Comparison of ENCODE assay signal across 15 cellular contexts in genomic region chr16:9364721-9365693, GRCh38.
DNase-seq lines count a peak whose midpoint lies in the region; ATAC-seq and TF ChIP-seq lines count a peak whose summit lies in the region.
"Had no signal": no experiment of that assay in that cellular context is flagged by ENCODE, and none has a peak within 500 bp of the region (broad histone marks: within the 10 kb centered on the region; RNA-seq: fewer than 3 reads in every experiment).

No MANE protein-coding gene starts in this region.

- no peaks in the 10 kb centered on the region for H3K27me3 ChIP-seq in breast epithelium
- H3K27me3 ChIP-seq in mammary epithelial cell (ENCODE audit: insufficient read depth, low read length): no peaks in the 10 kb centered on the region
- H3K27me3 ChIP-seq in hepatocyte: no peaks in the 10 kb centered on the region
- no peaks in the 10 kb centered on the region for H3K27me3 ChIP-seq in H7 (ENCODE audit: control insufficient read depth, insufficient read depth, low read length)

- DNase-seq in breast epithelium (ENCODE audit: low spot score in 2 of 2): peak; percentile 84 to 90
- DNase-seq in mammary epithelial cell: no peak
- peak; percentile 61 for DNase-seq in hepatocyte (ENCODE audit: low spot score)
- peak; percentile 95 for DNase-seq in posterior vena cava (ENCODE audit: low spot score)
- no peak for DNase-seq in H7
- DNase-seq in NCI-H146 (lab: John Stamatoyannopoulos, UW): no peak
- DNase-seq in NCI-H128 (lab: John Stamatoyannopoulos, UW; ENCODE audit: unreplicated experiment): no peak
- DNase-seq: ACHN; activated CD4-positive, alpha-beta T cell treated with anti-CD3 and anti-CD28 coated beads for 48 hours; activated naive CD4-positive, alpha-beta T cell treated with anti-CD3 and anti-CD28 coated beads, Interleukin-2, amount 50 U/mL, for 16 hours; DMS79 treated with DMSO at 0.1 percent for 48 hours; glutamatergic neuron; NCI-H446 treated with DMSO at 0.1 percent for 48 hours had no signal

- dilution Hi-C loops in mammary epithelial cell (cut with HindIII; ENCODE audit: low sequenced_read_pairs): no loop called here

- H3K9me3 ChIP-seq in breast epithelium (no peaks in the 10 kb centered on the region), mammary epithelial cell (replicated peaks; ENCODE audit: insufficient read depth, low read length) (peaks cover 5% of the 10 kb centered on the region), hepatocyte (ENCODE audit: low read depth) (no peaks in the 10 kb centered on the region)

- CTCF ChIA-PET in mammary epithelial cell (lab: Charles Lee; ENCODE audit: low non-redundant PET): no interaction called here

- H4K20me1 ChIP-seq in mammary epithelial cell (ENCODE audit: insufficient read depth, low read length): no peaks in the 10 kb centered on the region
- no peaks in the 10 kb centered on the region for H4K20me1 ChIP-seq in hepatocyte (ENCODE audit: insufficient read depth, poor library complexity, severe bottlenecking)

- WGBS in mammary epithelial cell (ENCODE audit: low coverage, missing lambda C conversion rate): 5% methylated on average over 3 of the region's 3 CpGs
- WGBS in hepatocyte (ENCODE audit: low lambda C conversion rate, missing lambda C conversion rate): 73% methylated on average over 3 of the region's 3 CpGs

- no peak overlapping the region for H3K4me3 ChIP-seq in breast epithelium
- no peak overlapping the region for H3K4me3 ChIP-seq in mammary epithelial cell (replicated peaks in 1 of 3; ENCODE audit: insufficient read depth in 1 of 3, low read depth in 2 of 3, low read length in 3 of 3)
- H3K4me3 ChIP-seq in hepatocyte: no peak overlapping the region
- no peak overlapping the region for H3K4me3 ChIP-seq in H7 (ENCODE audit: insufficient read depth, low read depth, low read length)
- H3K4me3 ChIP-seq: SK-N-MC had no signal

- H3K4me1 ChIP-seq in breast epithelium (peaks cover 0 to 8% of the 10 kb centered on the region in 2 donors), mammary epithelial cell (ENCODE audit: insufficient read depth, low read length) (no peaks in the 10 kb centered on the region), hepatocyte (ENCODE audit: insufficient read depth) (peaks cover 6% of the 10 kb centered on the region)

- no peaks in the 10 kb centered on the region for H3K79me2 ChIP-seq in mammary epithelial cell (ENCODE audit: insufficient read depth, low read length)
- H3K79me2 ChIP-seq in hepatocyte: no peaks in the 10 kb centered on the region

- ATAC-seq in GM18517 (IDR thresholded peaks at IDR 0.05; ENCODE audit: unreplicated experiment): no peak

- TF ChIP-seq CTCF in breast epithelium (IDR thresholded peaks at IDR 0.05) (no peak), mammary epithelial cell (conservative IDR thresholded peaks at IDR 0.05 in 1 of 2, IDR thresholded peaks at IDR 0.05 in 1 of 2; ENCODE audit: extremely low read depth in 1 of 2, insufficient read depth in 1 of 2, low read depth in 1 of 2, low read length in 2 of 2) (no peak), hepatocyte (IDR thresholded peaks at IDR 0.05; ENCODE audit: poor library complexity) (no peak)

- no peaks in the 10 kb centered on the region for H3K36me3 ChIP-seq in breast epithelium
- no peaks in the 10 kb centered on the region for H3K36me3 ChIP-seq in mammary epithelial cell (ENCODE audit: insufficient read depth, low read length)
- H3K36me3 ChIP-seq in hepatocyte (replicated peaks; ENCODE audit: insufficient read depth, low read depth): no peaks in the 10 kb centered on the region
- H3K36me3 ChIP-seq in H7 (replicated peaks; ENCODE audit: control insufficient read depth, insufficient read depth, low read length): no peaks in the 10 kb centered on the region

- BruUV-seq in mammary epithelial cell (replicated peaks; lab: Mats Ljungman, UMichigan): no TSS peak

- H2AFZ ChIP-seq in mammary epithelial cell (ENCODE audit: low read depth, low read length) (no peak overlapping the region), hepatocyte (no peak overlapping the region)

- H3K9ac ChIP-seq in mammary epithelial cell (ENCODE audit: insufficient read depth, low read length): no peak overlapping the region

- intact Hi-C loops in breast epithelium (cut with DNase I; ENCODE audit: low total_unique reads): no loop called here
- intact Hi-C loops in mammary epithelial cell (cut with micrococcal nuclease): no loop called here
- intact Hi-C loops in posterior vena cava (cut with DNase I): no loop called here

- no peaks in the 10 kb centered on the region for H3K9me2 ChIP-seq in hepatocyte (replicated peaks; ENCODE audit: insufficient read depth)

- no peak for TF ChIP-seq POLR2A in breast epithelium (IDR thresholded peaks at IDR 0.05)

- H3K27ac ChIP-seq in breast epithelium: peak overlapping the region in 1 of 2 donors; percentile 56
- no peak overlapping the region for H3K27ac ChIP-seq in mammary epithelial cell (ENCODE audit: insufficient read depth, low read depth, low read length)
- H3K27ac ChIP-seq in hepatocyte: peak overlapping the region; percentile 14
- H3K27ac ChIP-seq: SK-N-MC had no signal

- H3K4me2 ChIP-seq in mammary epithelial cell (ENCODE audit: insufficient read depth, low read depth, low read length): no peak overlapping the region
- H3K4me2 ChIP-seq in hepatocyte: no peak overlapping the region

- in situ Hi-C loops in mammary epithelial cell (cut with MboI; ENCODE audit: low sequenced_read_pairs in 2 of 2): no loop called here

Comparison
In these comparisons a context has a peak if more than half of its experiments do, and no peak if none do; other contexts are left out.
1. DNase-seq: peak in breast epithelium (2 of 2), hepatocyte (single experiment) and posterior vena cava (single experiment); none in mammary epithelial cell (single experiment), H7 (single experiment), NCI-H146 (single experiment) and NCI-H128 (single experiment).